1 cellular context compared by ENCODE assay signal in the genomic region with DNA sequence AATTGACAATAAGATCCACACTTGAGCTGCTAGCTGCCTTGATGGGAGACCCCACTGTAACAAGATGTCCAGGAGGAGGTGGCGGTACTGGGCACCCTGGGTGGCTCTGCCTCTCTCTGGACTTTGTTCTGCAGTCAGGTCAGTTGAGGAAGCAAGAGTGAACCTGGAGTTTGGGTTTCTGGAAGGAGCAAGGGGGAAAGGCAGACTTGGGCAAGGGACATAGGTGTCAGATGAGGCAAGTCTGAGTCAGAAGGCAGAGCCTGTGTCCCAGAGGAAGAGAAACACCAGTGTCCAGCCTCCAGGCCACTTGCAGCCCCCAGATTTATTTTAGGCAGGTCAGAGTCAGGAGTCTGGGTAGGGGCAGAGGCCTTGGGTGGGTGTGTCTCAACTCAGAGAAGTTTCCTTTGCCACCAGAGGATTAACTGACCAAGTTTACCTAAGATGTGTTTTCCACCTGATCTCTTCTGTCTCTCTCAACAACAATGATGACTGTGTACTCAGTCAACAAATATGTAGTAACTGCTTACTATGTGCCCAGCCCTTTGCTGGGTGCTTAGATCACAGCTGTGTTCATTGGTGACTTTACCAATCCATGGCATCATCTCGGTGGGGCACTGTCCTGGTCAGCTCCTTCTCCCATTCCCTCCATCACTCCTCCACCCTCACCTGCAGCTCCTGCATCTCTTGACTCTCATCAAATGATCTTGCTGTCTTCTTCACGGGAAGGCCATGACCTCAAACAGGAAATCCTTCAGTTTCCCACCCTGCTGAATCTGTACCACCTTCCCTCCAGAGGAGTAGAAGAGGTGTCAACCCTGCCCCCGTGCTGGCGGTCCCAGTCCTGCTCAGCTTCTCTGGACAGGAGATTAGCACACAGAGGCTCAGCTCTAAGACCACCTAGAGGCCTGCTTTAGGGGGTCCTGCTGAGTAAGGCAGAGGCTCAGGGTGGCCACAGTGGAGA.
TF ChIP-seq lines count a peak whose summit lies in the region.

No MANE protein-coding gene starts in this region.

TF ChIP-seq in HepG2, 621 proteins besides CTCF, POLR2A, EP300 and RAD21 (continued from another document and continues in another):
- TF ChIP-seq MEF2D (CRISPR knock-in tag; IDR thresholded peaks at IDR 0.05), result 0 out of 2 replicates have a peak, but pooled peaks have one; percentile 39
- TF ChIP-seq TEAD3 (CRISPR knock-in tag; optimal IDR thresholded peaks at IDR 0.05; ENCODE audit: borderline replicate concordance), result peak; percentile 37
- TF ChIP-seq KLF16 (CRISPR knock-in tag; IDR thresholded peaks at IDR 0.05), result peak in 1 of 2 experiments; percentile 72; a peak in 1 of 4 replicates
- TF ChIP-seq ZNF629 (CRISPR knock-in tag; conservative IDR thresholded peaks at IDR 0.05), result peak; percentile 57
- no peak for TF ChIP-seq RCOR2 (CRISPR knock-in tag; IDR thresholded peaks at IDR 0.05)
- TF ChIP-seq, protein P1, sequence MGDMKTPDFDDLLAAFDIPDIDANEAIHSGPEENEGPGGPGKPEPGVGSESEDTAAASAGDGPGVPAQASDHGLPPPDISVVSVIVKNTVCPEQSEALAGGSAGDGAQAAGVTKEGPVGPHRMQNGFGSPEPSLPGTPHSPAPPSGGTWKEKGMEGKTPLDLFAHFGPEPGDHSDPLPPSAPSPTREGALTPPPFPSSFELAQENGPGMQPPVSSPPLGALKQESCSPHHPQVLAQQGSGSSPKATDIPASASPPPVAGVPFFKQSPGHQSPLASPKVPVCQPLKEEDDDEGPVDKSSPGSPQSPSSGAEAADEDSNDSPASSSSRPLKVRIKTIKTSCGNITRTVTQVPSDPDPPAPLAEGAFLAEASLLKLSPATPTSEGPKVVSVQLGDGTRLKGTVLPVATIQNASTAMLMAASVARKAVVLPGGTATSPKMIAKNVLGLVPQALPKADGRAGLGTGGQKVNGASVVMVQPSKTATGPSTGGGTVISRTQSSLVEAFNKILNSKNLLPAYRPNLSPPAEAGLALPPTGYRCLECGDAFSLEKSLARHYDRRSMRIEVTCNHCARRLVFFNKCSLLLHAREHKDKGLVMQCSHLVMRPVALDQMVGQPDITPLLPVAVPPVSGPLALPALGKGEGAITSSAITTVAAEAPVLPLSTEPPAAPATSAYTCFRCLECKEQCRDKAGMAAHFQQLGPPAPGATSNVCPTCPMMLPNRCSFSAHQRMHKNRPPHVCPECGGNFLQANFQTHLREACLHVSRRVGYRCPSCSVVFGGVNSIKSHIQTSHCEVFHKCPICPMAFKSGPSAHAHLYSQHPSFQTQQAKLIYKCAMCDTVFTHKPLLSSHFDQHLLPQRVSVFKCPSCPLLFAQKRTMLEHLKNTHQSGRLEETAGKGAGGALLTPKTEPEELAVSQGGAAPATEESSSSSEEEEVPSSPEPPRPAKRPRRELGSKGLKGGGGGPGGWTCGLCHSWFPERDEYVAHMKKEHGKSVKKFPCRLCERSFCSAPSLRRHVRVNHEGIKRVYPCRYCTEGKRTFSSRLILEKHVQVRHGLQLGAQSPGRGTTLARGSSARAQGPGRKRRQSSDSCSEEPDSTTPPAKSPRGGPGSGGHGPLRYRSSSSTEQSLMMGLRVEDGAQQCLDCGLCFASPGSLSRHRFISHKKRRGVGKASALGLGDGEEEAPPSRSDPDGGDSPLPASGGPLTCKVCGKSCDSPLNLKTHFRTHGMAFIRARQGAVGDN (CRISPR knock-in tag; IDR thresholded peaks at IDR 0.05), result peak; percentile 18; the same call in 1 of the 2 replicates
- peak; percentile 13; the same call in 1 of the 2 replicates for TF ChIP-seq ZFX (CRISPR knock-in tag; IDR thresholded peaks at IDR 0.05; ENCODE audit: low read depth)
- TF ChIP-seq, protein P2, sequence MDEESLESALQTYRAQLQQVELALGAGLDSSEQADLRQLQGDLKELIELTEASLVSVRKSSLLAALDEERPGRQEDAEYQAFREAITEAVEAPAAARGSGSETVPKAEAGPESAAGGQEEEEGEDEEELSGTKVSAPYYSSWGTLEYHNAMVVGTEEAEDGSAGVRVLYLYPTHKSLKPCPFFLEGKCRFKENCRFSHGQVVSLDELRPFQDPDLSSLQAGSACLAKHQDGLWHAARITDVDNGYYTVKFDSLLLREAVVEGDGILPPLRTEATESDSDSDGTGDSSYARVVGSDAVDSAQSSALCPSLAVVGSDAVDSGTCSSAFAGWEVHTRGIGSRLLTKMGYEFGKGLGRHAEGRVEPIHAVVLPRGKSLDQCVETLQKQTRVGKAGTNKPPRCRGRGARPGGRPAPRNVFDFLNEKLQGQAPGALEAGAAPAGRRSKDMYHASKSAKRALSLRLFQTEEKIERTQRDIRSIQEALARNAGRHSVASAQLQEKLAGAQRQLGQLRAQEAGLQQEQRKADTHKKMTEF (CRISPR knock-in tag; IDR thresholded peaks at IDR 0.05), result peak; percentile 38; the same call in 1 of the 2 replicates
- peak; percentile 39; the same call in 1 of the 2 replicates for TF ChIP-seq ZBTB34 (CRISPR knock-in tag; IDR thresholded peaks at IDR 0.05)
- peak; percentile 43; the same call in 1 of the 2 replicates for TF ChIP-seq MED1 (CRISPR knock-in tag; IDR thresholded peaks at IDR 0.05)
- TF ChIP-seq NFKBIZ (CRISPR knock-in tag; IDR thresholded peaks at IDR 0.05), result 0 out of 2 replicates have a peak, but pooled peaks have one; percentile 69
- TF ChIP-seq, protein P3, sequence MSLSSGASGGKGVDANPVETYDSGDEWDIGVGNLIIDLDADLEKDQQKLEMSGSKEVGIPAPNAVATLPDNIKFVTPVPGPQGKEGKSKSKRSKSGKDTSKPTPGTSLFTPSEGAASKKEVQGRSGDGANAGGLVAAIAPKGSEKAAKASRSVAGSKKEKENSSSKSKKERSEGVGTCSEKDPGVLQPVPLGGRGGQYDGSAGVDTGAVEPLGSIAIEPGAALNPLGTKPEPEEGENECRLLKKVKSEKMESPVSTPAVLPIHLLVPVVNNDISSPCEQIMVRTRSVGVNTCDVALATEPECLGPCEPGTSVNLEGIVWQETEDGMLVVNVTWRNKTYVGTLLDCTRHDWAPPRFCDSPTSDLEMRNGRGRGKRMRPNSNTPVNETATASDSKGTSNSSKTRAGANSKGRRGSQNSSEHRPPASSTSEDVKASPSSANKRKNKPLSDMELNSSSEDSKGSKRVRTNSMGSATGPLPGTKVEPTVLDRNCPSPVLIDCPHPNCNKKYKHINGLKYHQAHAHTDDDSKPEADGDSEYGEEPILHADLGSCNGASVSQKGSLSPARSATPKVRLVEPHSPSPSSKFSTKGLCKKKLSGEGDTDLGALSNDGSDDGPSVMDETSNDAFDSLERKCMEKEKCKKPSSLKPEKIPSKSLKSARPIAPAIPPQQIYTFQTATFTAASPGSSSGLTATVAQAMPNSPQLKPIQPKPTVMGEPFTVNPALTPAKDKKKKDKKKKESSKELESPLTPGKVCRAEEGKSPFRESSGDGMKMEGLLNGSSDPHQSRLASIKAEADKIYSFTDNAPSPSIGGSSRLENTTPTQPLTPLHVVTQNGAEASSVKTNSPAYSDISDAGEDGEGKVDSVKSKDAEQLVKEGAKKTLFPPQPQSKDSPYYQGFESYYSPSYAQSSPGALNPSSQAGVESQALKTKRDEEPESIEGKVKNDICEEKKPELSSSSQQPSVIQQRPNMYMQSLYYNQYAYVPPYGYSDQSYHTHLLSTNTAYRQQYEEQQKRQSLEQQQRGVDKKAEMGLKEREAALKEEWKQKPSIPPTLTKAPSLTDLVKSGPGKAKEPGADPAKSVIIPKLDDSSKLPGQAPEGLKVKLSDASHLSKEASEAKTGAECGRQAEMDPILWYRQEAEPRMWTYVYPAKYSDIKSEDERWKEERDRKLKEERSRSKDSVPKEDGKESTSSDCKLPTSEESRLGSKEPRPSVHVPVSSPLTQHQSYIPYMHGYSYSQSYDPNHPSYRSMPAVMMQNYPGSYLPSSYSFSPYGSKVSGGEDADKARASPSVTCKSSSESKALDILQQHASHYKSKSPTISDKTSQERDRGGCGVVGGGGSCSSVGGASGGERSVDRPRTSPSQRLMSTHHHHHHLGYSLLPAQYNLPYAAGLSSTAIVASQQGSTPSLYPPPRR (CRISPR knock-in tag; IDR thresholded peaks at IDR 0.05; ENCODE audit: borderline replicate concordance), result peak; percentile 59; the same call in 1 of the 2 replicates
- 0 out of 2 replicates have a peak, but pooled peaks have one; percentile 53 for TF ChIP-seq TFE3 (CRISPR knock-in tag; IDR thresholded peaks at IDR 0.05)
- no peak for TF ChIP-seq NCOA1 (CRISPR knock-in tag; IDR thresholded peaks at IDR 0.05)
- no peak for TF ChIP-seq FOXP1 (IDR thresholded peaks at IDR 0.05)
- TF ChIP-seq FOXP1 (CRISPR knock-in tag; IDR thresholded peaks at IDR 0.05), result peak; percentile 97
- TF ChIP-seq ELF3 (CRISPR knock-in tag; IDR thresholded peaks at IDR 0.05), result peak; percentile 76
- TF ChIP-seq TBL1XR1 (IDR thresholded peaks at IDR 0.05; ENCODE audit: borderline replicate concordance, low read length, partially characterized antibody), result peak; percentile 35
- no peak for TF ChIP-seq ZNF121 (CRISPR knock-in tag; IDR thresholded peaks at IDR 0.05)
- TF ChIP-seq SAP130 (CRISPR knock-in tag; IDR thresholded peaks at IDR 0.05; ENCODE audit: low read depth), result peak; percentile 52
- TF ChIP-seq ZNF3 (CRISPR knock-in tag; IDR thresholded peaks at IDR 0.05), result 0 out of 2 replicates have a peak, but pooled peaks have one; percentile 65
- peak; percentile 82 for TF ChIP-seq FOXP4 (CRISPR knock-in tag; IDR thresholded peaks at IDR 0.05)
- TF ChIP-seq MIER3 (CRISPR knock-in tag; IDR thresholded peaks at IDR 0.05; ENCODE audit: borderline replicate concordance), result 0 out of 2 replicates have a peak, but pooled peaks have one; percentile 65
- TF ChIP-seq, protein P4, sequence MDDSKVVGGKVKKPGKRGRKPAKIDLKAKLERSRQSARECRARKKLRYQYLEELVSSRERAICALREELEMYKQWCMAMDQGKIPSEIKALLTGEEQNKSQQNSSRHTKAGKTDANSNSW (CRISPR knock-in tag; IDR thresholded peaks at IDR 0.05; ENCODE audit: borderline replicate concordance), result no peak
- TF ChIP-seq PAXIP1 (CRISPR knock-in tag; conservative IDR thresholded peaks at IDR 0.05), result peak; percentile 72
- TF ChIP-seq FOXK1 (CRISPR knock-in tag; IDR thresholded peaks at IDR 0.05; ENCODE audit: borderline replicate concordance, low read depth), result peak; percentile 56; the same call in 1 of the 2 replicates
- TF ChIP-seq ZNF709 (CRISPR knock-in tag; IDR thresholded peaks at IDR 0.05), result 0 out of 2 replicates have a peak, but pooled peaks have one; percentile 36
